ENCODE assay signal across 8 cellular contexts in the genomic region with DNA sequence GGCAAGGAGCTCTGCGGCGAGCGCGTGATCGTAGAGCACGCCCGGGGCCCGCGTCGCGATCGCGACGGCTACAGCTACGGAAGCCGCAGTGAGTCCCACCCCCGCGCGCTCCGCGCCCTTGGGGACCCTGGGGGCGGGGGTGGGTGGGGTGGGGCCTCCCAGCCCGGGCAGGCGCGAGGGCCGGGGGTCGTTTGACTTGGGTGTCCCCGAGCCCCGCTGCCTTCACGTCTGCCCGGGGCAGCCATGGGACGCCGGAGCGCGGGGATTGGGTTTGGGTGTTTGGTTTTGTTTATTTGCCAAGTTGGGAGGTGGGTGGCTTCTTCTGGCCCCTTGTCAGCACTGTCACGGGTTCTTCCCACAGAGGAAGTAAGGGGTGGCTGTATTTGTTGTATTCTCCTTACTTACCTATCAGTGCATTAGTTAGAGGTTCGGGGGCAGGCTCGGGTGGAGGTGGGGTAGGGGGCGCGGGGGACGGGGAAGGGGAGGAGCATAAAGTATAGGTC. TPM values are rescaled to one million over a fixed set of nuclear protein-coding genes. Genes with fewer than 3 reads are reported as not detected.
A peak's percentile ranks its signal among the peaks of the same experiment; 100 is the strongest.
DNase-seq lines count a peak whose midpoint lies in the region; ATAC-seq and TF ChIP-seq lines count a peak whose summit lies in the region.

No MANE protein-coding gene starts in this region.

- H3K9me3 Mint-ChIP-seq in T-helper 1 cell treated with Interleukin-12 subunit alpha and Interleukin-12 subunit beta and Interleukin-4 antibody, amounts not matched to agents 30 μg/mL and 1 μg/mL, for 36 hours: no peaks in the 10 kb centered on the region
- H3K9me3 Mint-ChIP-seq in chondrocyte (ENCODE audit: low read depth): no peaks in the 10 kb centered on the region

- H3K4me1 Mint-ChIP-seq in T-helper 1 cell treated with Interleukin-12 subunit alpha and Interleukin-12 subunit beta and Interleukin-4 antibody, amounts not matched to agents 30 μg/mL and 1 μg/mL, for 36 hours (ENCODE audit: low read depth): peaks cover 23% of the 10 kb centered on the region
- H3K4me1 Mint-ChIP-seq in chondrocyte (ENCODE audit: low read depth): peaks cover 48% of the 10 kb centered on the region

- peak overlapping the region; percentile 87 for H3K4me3 Mint-ChIP-seq in T-helper 1 cell treated with Interleukin-12 subunit alpha and Interleukin-12 subunit beta and Interleukin-4 antibody, amounts not matched to agents 30 μg/mL and 1 μg/mL, for 36 hours
- H3K4me3 Mint-ChIP-seq in chondrocyte (ENCODE audit: unreplicated experiment): peak overlapping the region; percentile 80

- peaks cover 43% of the 10 kb centered on the region for H3K36me3 ChIP-seq in muscle layer of colon (ENCODE audit: insufficient read depth, low read length)

- peaks cover 38% of the 10 kb centered on the region for H3K36me3 Mint-ChIP-seq in T-helper 1 cell treated with Interleukin-12 subunit alpha and Interleukin-12 subunit beta and Interleukin-4 antibody, amounts not matched to agents 30 μg/mL and 1 μg/mL, for 36 hours (ENCODE audit: low read depth)
- peaks cover 33% of the 10 kb centered on the region for H3K36me3 Mint-ChIP-seq in chondrocyte (ENCODE audit: low read depth)

- peak overlapping the region; percentile 100 for H3K27ac ChIP-seq in muscle layer of colon (ENCODE audit: low read depth, low read length)

- H3K9me3 ChIP-seq in muscle layer of colon (ENCODE audit: low read length): no peaks in the 10 kb centered on the region

- ATAC-seq in HG02840 (IDR thresholded peaks at IDR 0.05; ENCODE audit: low FRiP score, unreplicated experiment) (no peak), GM21825 (IDR thresholded peaks at IDR 0.05; ENCODE audit: unreplicated experiment) (no peak), GM21619 (IDR thresholded peaks at IDR 0.05; ENCODE audit: unreplicated experiment) (no peak)

- H3K4me1 ChIP-seq in muscle layer of colon (ENCODE audit: insufficient read depth, low read length): peaks cover 5% of the 10 kb centered on the region

- H3K9ac ChIP-seq in muscle layer of colon (ENCODE audit: low read length): no peak overlapping the region

- H3K27me3 Mint-ChIP-seq in T-helper 1 cell treated with Interleukin-12 subunit alpha and Interleukin-12 subunit beta and Interleukin-4 antibody, amounts not matched to agents 30 μg/mL and 1 μg/mL, for 36 hours (ENCODE audit: low read depth): peaks cover 9% of the 10 kb centered on the region
- H3K27me3 Mint-ChIP-seq in chondrocyte (ENCODE audit: low read depth): peaks cover 7% of the 10 kb centered on the region

- H3K27ac Mint-ChIP-seq in T-helper 1 cell treated with Interleukin-12 subunit alpha and Interleukin-12 subunit beta and Interleukin-4 antibody, amounts not matched to agents 30 μg/mL and 1 μg/mL, for 36 hours: peak overlapping the region; percentile 77
- H3K27ac Mint-ChIP-seq in chondrocyte (ENCODE audit: unreplicated experiment): peak overlapping the region; percentile 83

- DNase-seq in T-helper 1 cell: no peak
- no peak for DNase-seq in Jurkat, Clone E6-1 (ENCODE audit: low read depth, low spot score)
- no peak for DNase-seq in chondrocyte (ENCODE audit: low spot score)

- peak overlapping the region; percentile 85 for H3K4me3 ChIP-seq in Jurkat, Clone E6-1 (ENCODE audit: low read length)
- H3K4me3 ChIP-seq in muscle layer of colon (ENCODE audit: low read depth in 1 of 2, low read length in 2 of 2): peak overlapping the region; percentile 83 to 90

- H3K27me3 ChIP-seq in muscle layer of colon (ENCODE audit: control insufficient read depth in 1 of 2, insufficient read depth in 2 of 2, low read length in 2 of 2): no peaks in the 10 kb centered on the region

- TF ChIP-seq CTCF in chondrocyte (IDR thresholded peaks at IDR 0.05): no peak

RNA-seq across cellular contexts. Expression of gene SRSF6, which starts 0.8 kb away (rescaled TPM):
- 176 TPM for polyA plus RNA-seq in Jurkat, Clone E6-1 (2012; ENCODE audit: insufficient read depth, insufficient read length)
- 136 to 143 TPM (median 139 TPM) in 3 replicates for total RNA-seq in chondrocyte

RNA-seq across cellular contexts. Expression of gene L3MBTL1, which starts 49.0 kb away (rescaled TPM):
- polyA plus RNA-seq in Jurkat, Clone E6-1 (2012; ENCODE audit: insufficient read depth, insufficient read length): 0.60 TPM
- total RNA-seq in chondrocyte: 11.2 to 17.0 TPM (median 11.6 TPM) in 3 replicates
